8 cellular contexts compared by ENCODE assay signal in genomic region chr9:33024126-33024965, GRCh38. TPM values are rescaled to one million over a fixed set of nuclear protein-coding genes. Genes with fewer than 3 reads are reported as not detected.
DNase-seq lines count a peak whose midpoint lies in the region; ATAC-seq and TF ChIP-seq lines count a peak whose summit lies in the region.

No MANE protein-coding gene starts in this region.

- peak overlapping the region; percentile 84 for H3K9ac ChIP-seq in fibroblast of lung (ENCODE audit: insufficient read depth, low read length)
- H3K9ac ChIP-seq in neural cell (ENCODE audit: low read length): peak overlapping the region; percentile 100

- H3K27me3 Mint-ChIP-seq in Caco-2 (ENCODE audit: insufficient read depth, unreplicated experiment): no peaks in the 10 kb centered on the region

- H3K4me3 Mint-ChIP-seq in Caco-2 (ENCODE audit: unreplicated experiment): peak overlapping the region; percentile 86

- DNase-seq in Caco-2 (no peak), WERI-Rb-1 (no peak), fibroblast of lung (ENCODE audit: low read depth in 2 of 2) (peak; percentile 41 to 45), cerebellar cortex (ENCODE audit: low spot score) (no peak)
- DNase-seq in effector CD8-positive, alpha-beta T cell (lab: John Stamatoyannopoulos, UW): no peak

- no peak for TF ChIP-seq EP300 in neural cell (conservative IDR thresholded peaks at IDR 0.05; ENCODE audit: poor library complexity, severe bottlenecking)

- H3F3A ChIP-seq in neural cell (ENCODE audit: insufficient read depth, low read length, poor library complexity, severe bottlenecking): no peaks in the 10 kb centered on the region

- H3K27me3 ChIP-seq in Caco-2 (replicated peaks; ENCODE audit: control insufficient read depth, insufficient read depth, low read length) (no peaks in the 10 kb centered on the region), WERI-Rb-1 (ENCODE audit: insufficient read depth, low read depth, severe bottlenecking) (no peaks in the 10 kb centered on the region), fibroblast of lung (ENCODE audit: control insufficient read depth, insufficient read depth, low read length) (no peaks in the 10 kb centered on the region), neural cell (ENCODE audit: insufficient read depth, low read depth, low read length) (no peaks in the 10 kb centered on the region)

- H3K36me3 ChIP-seq in Caco-2 (ENCODE audit: control insufficient read depth, insufficient read depth, low read length) (peaks cover 1% of the 10 kb centered on the region; the same call in 1 of the 2 replicates), WERI-Rb-1 (peaks cover 61% of the 10 kb centered on the region), fibroblast of lung (ENCODE audit: control insufficient read depth, insufficient read depth, low read length) (peaks cover 2% of the 10 kb centered on the region), neural cell (ENCODE audit: insufficient read depth, low read length) (peaks cover 7% of the 10 kb centered on the region)

- H4K20me1 ChIP-seq in fibroblast of lung (ENCODE audit: control insufficient read depth, extremely low read depth, insufficient read depth, low read length) (peaks cover 3% of the 10 kb centered on the region), neural cell (ENCODE audit: insufficient read depth) (peaks cover 4% of the 10 kb centered on the region)

- H3K27ac ChIP-seq in WERI-Rb-1: peak overlapping the region; percentile 96
- H3K27ac ChIP-seq in fibroblast of lung (ENCODE audit: insufficient read depth, low read length): peak overlapping the region; percentile 97
- H3K27ac ChIP-seq in neural cell (ENCODE audit: low read length): peak overlapping the region; percentile 99

- H3K79me2 ChIP-seq in fibroblast of lung (ENCODE audit: control insufficient read depth, insufficient read depth, low read length): peaks cover 68% of the 10 kb centered on the region
- peaks cover 71% of the 10 kb centered on the region for H3K79me2 ChIP-seq in neural cell (replicated peaks; ENCODE audit: insufficient read depth, low read length)

- peaks cover 21% of the 10 kb centered on the region for H3K4me1 ChIP-seq in Caco-2
- peaks cover 7% of the 10 kb centered on the region for H3K4me1 ChIP-seq in fibroblast of lung (ENCODE audit: control insufficient read depth, extremely low read depth, insufficient read depth, low read length)

- TF ChIP-seq CTCF in Caco-2 (IDR thresholded peaks at IDR 0.05; ENCODE audit: insufficient read depth in 1 of 2, low read depth in 1 of 2, low read length in 1 of 2, severe bottlenecking in 1 of 2, unreplicated experiment in 1 of 2) (no peak), WERI-Rb-1 (IDR thresholded peaks at IDR 0.05; ENCODE audit: low read depth, low read length) (no peak), fibroblast of lung (conservative IDR thresholded peaks at IDR 0.05 in 1 of 2, IDR thresholded peaks at IDR 0.05 in 1 of 2; ENCODE audit: low read depth in 1 of 2, low read length in 2 of 2) (no peak), neural cell (IDR thresholded peaks at IDR 0.05; ENCODE audit: poor library complexity, severe bottlenecking) (no peak)

- no peaks in the 10 kb centered on the region for H3K9me3 Mint-ChIP-seq in Caco-2 (ENCODE audit: unreplicated experiment)

- CTCF ChIA-PET in Caco-2 (lab: Charles Lee): interaction anchor here (0.5 to 0.8 kb wide), 2 partner anchors 21 to 266 kb away, joined by 3 to 4 read pairs; partner anchors contain the start of gene NFX1

- peak overlapping the region; percentile 87 for H3K27ac Mint-ChIP-seq in Caco-2 (ENCODE audit: unreplicated experiment)

- H2AFZ ChIP-seq in fibroblast of lung (ENCODE audit: low read length) (peak overlapping the region; percentile 73), neural cell (ENCODE audit: low read depth, low read length) (peak overlapping the region; percentile 58)

- H3K4me1 Mint-ChIP-seq in Caco-2 (ENCODE audit: low read depth, unreplicated experiment): peaks cover 20% of the 10 kb centered on the region

- ATAC-seq in HG02973 (IDR thresholded peaks at IDR 0.05; ENCODE audit: unreplicated experiment) (peak; percentile 20), HG03432 (IDR thresholded peaks at IDR 0.05; ENCODE audit: unreplicated experiment) (no peak)

- intact Hi-C loops in Caco-2 (cut with micrococcal nuclease; ENCODE audit: unreplicated experiment): loop anchor here (2.0 kb wide), 1 partner anchor 20 kb away; no protein-coding TSS in a partner anchor

- peak overlapping the region; percentile 100 for H3K4me3 ChIP-seq in Caco-2 (ENCODE audit: low read depth, low read length)
- H3K4me3 ChIP-seq in WERI-Rb-1 (ENCODE audit: low read depth, low read length): peak overlapping the region; percentile 92
- H3K4me3 ChIP-seq in fibroblast of lung (replicated peaks in 1 of 4; ENCODE audit: control extremely low read depth in 1 of 4, insufficient read depth in 1 of 4, low read depth in 3 of 4, low read length in 4 of 4): peak overlapping the region; percentile 62 to 98 (median 80)
- peak overlapping the region; percentile 97 for H3K4me3 ChIP-seq in neural cell (ENCODE audit: low read length)

- POLR2A ChIA-PET in Caco-2 (lab: Charles Lee): interaction anchor here (0.5 to 2.1 kb wide), 21 partner anchors 11 to 474 kb away, joined by 3 to 13 read pairs (median 5); partner anchors contain the start of genes APTX, B4GALT1, NFX1 and NOL6

- no TSS peak for BruUV-seq in Caco-2 (replicated peaks; lab: Mats Ljungman, UMichigan)

- H3K4me2 ChIP-seq in fibroblast of lung (ENCODE audit: extremely low read depth, insufficient read depth, low read length) (peak overlapping the region; percentile 84), neural cell (ENCODE audit: low read length) (peak overlapping the region; percentile 88)

- no peaks in the 10 kb centered on the region for H3K9me2 ChIP-seq in neural cell (ENCODE audit: insufficient read depth, low read length)

- H3K9me3 ChIP-seq in Caco-2 (no peaks in the 10 kb centered on the region), WERI-Rb-1 (ENCODE audit: severe bottlenecking) (no peaks in the 10 kb centered on the region), fibroblast of lung (ENCODE audit: control insufficient read depth, insufficient read depth, low read depth, low read length) (no peaks in the 10 kb centered on the region), neural cell (ENCODE audit: low read length) (no peaks in the 10 kb centered on the region)

- peaks cover 62% of the 10 kb centered on the region for H3K36me3 Mint-ChIP-seq in Caco-2 (ENCODE audit: insufficient read depth, unreplicated experiment)

- no peak for TF ChIP-seq RAD21 in neural cell (conservative IDR thresholded peaks at IDR 0.05)

TF ChIP-seq in neural cell, 6 proteins besides CTCF, POLR2A, EP300 and RAD21:
- TF ChIP-seq EZH2 (IDR thresholded peaks at IDR 0.05; ENCODE audit: borderline replicate concordance, insufficient read depth, low read length, poor library complexity, severe bottlenecking): no peak
- TF ChIP-seq MXI1 (conservative IDR thresholded peaks at IDR 0.05; ENCODE audit: poor library complexity, severe bottlenecking): no peak
- TF ChIP-seq SMC3 (conservative IDR thresholded peaks at IDR 0.05; ENCODE audit: poor library complexity): no peak
- no peak for TF ChIP-seq POLR2AphosphoS5 (IDR thresholded peaks at IDR 0.05)
- no peak for TF ChIP-seq REST (IDR thresholded peaks at IDR 0.05; ENCODE audit: borderline replicate concordance)
- no peak for TF ChIP-seq TAF1 (IDR thresholded peaks at IDR 0.05; ENCODE audit: low read depth)

RNA-seq across cellular contexts. Expression of gene DNAJA1, which starts 0.7 kb away (rescaled TPM):
- total RNA-seq in Caco-2 (2022) (187 and 198 TPM in 2 replicates), fibroblast of lung (116 and 134 TPM in 2 replicates)
- polyA plus RNA-seq in fibroblast of lung (163 and 165 TPM in 2 replicates), neural cell (470 and 547 TPM in 2 replicates)
- 128 and 145 TPM in 2 replicates for polyA plus RNA-seq in fibroblast of lung (2012)
- polyA minus RNA-seq in fibroblast of lung (ENCODE audit: low replicate concordance) (15.9 and 49.6 TPM in 2 replicates), neural cell (343 and 370 TPM in 2 replicates)

RNA-seq across cellular contexts. Expression of gene APTX, which starts 22.9 kb away (rescaled TPM):
- total RNA-seq in Caco-2 (2022) (36.8 and 42.5 TPM in 2 replicates), fibroblast of lung (42.1 and 50.2 TPM in 2 replicates)
- polyA plus RNA-seq in fibroblast of lung (44.0 and 53.9 TPM in 2 replicates), neural cell (45.6 and 46.4 TPM in 2 replicates)
- 33.5 and 43.2 TPM in 2 replicates for polyA plus RNA-seq in fibroblast of lung (2012)
- polyA minus RNA-seq in fibroblast of lung (ENCODE audit: low replicate concordance) (6.2 and 25.0 TPM in 2 replicates), neural cell (49.9 and 56.7 TPM in 2 replicates)

RNA-seq across cellular contexts. Expression of gene SMU1, which starts 52.1 kb away (rescaled TPM):
- total RNA-seq in Caco-2 (2022) (23.6 TPM in 2 replicates), fibroblast of lung (31.0 and 32.6 TPM in 2 replicates)
- polyA plus RNA-seq in fibroblast of lung (18.5 and 19.1 TPM in 2 replicates), neural cell (25.4 and 27.4 TPM in 2 replicates)
- polyA plus RNA-seq in fibroblast of lung (2012): 15.2 and 15.8 TPM in 2 replicates
- polyA minus RNA-seq in fibroblast of lung (ENCODE audit: low replicate concordance) (5.4 and 7.4 TPM in 2 replicates), neural cell (44.1 and 44.9 TPM in 2 replicates)

Comparison
In these comparisons a context has a peak if more than half of its experiments do, and no peak if none do; other contexts are left out.
1. DNase-seq: peak in fibroblast of lung (2 of 2); none in Caco-2 (0 of 2), WERI-Rb-1 (single experiment), cerebellar cortex (single experiment) and effector CD8-positive, alpha-beta T cell (single experiment).
2. Peak in every context shown above with its lines, with median percentiles within 50 percentile points of each other: H3K4me3 ChIP-seq and H3K27ac ChIP-seq.